ENCODE assay signal across 3 cellular contexts in the genomic region with DNA sequence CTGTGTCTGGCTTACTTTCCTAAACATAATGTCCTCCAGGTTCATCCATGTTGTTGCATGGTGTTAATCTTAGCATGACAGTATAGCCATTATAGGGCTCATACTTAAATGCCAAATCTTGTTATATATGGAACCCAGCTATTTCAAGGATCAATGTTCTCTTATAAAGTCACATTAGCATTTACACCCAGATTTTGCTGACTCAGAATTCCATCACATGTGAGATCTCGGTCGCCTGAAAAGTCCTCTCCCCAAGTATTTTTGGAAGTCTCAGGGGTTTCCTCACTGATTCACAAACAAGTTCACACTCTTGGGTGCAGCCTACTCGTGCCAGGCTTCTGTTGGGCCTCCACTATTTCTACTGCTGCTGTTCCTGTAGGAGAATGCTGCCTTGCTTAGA.
TF ChIP-seq lines count a peak whose summit lies in the region.

No MANE protein-coding gene starts in this region.

TF ChIP-seq in HepG2, 621 proteins besides CTCF, POLR2A, EP300 and RAD21:
- TF ChIP-seq PPARG (CRISPR knock-in tag; conservative IDR thresholded peaks at IDR 0.05) (no peak), MAFK (conservative IDR thresholded peaks at IDR 0.05 in 1 of 2, IDR thresholded peaks at IDR 0.05 in 1 of 2; ENCODE audit: low read length in 2 of 2) (peak; percentile 87 to 95), MAFF (IDR thresholded peaks at IDR 0.05; ENCODE audit: low read depth, low read length) (peak; percentile 91), IKZF4 (CRISPR knock-in tag; IDR thresholded peaks at IDR 0.05; ENCODE audit: borderline replicate concordance, low read depth, not compliant biosample characterization) (no peak), MAZ (IDR thresholded peaks at IDR 0.05; ENCODE audit: borderline replicate concordance, low read depth, low read length) (no peak), MAZ (CRISPR knock-in tag; IDR thresholded peaks at IDR 0.05; ENCODE audit: low read depth) (no peak)
- TF ChIP-seq, protein P1, sequence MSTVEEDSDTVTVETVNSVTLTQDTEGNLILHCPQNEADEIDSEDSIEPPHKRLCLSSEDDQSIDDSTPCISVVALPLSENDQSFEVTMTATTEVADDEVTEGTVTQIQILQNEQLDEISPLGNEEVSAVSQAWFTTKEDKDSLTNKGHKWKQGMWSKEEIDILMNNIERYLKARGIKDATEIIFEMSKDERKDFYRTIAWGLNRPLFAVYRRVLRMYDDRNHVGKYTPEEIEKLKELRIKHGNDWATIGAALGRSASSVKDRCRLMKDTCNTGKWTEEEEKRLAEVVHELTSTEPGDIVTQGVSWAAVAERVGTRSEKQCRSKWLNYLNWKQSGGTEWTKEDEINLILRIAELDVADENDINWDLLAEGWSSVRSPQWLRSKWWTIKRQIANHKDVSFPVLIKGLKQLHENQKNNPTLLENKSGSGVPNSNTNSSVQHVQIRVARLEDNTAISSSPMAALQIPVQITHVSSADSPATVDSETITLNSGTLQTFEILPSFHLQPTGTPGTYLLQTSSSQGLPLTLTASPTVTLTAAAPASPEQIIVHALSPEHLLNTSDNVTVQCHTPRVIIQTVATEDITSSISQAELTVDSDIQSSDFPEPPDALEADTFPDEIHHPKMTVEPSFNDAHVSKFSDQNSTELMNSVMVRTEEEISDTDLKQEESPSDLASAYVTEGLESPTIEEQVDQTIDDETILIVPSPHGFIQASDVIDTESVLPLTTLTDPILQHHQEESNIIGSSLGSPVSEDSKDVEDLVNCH (CRISPR knock-in tag; IDR thresholded peaks at IDR 0.05): no peak

TF ChIP-seq in IMR-90, 13 proteins besides CTCF, POLR2A, EP300 and RAD21:
- no peak for TF ChIP-seq MXI1 (IDR thresholded peaks at IDR 0.05; ENCODE audit: borderline replicate concordance, low read depth, low read length)
- TF ChIP-seq RCOR1 (IDR thresholded peaks at IDR 0.05; ENCODE audit: insufficient replicate concordance, low read length): no peak
- TF ChIP-seq RFX5 (IDR thresholded peaks at IDR 0.05; ENCODE audit: low read depth, low read length): no peak
- peak; percentile 91 for TF ChIP-seq MAFK (IDR thresholded peaks at IDR 0.05; ENCODE audit: low read depth, low read length)
TF ChIP-seq in IMR-90: peak in this region for 1.

TF ChIP-seq in H1, 55 proteins besides CTCF, POLR2A, EP300 and RAD21:
- TF ChIP-seq MAFK (IDR thresholded peaks at IDR 0.05; ENCODE audit: low read depth, low read length) (peak; percentile 54; the same call in 1 of the 2 replicates), CBX8 (IDR thresholded peaks at IDR 0.05; ENCODE audit: borderline replicate concordance, low read depth, low read length) (no peak)
